In genomic region chr1:10818262-10819197, GRCh38 we compare ENCODE assay signal across 2 cellular contexts.
TF ChIP-seq lines count a peak whose summit lies in the region.

No MANE protein-coding gene starts in this region.

TF ChIP-seq in HEK293, 187 proteins besides CTCF, POLR2A, EP300 and RAD21 (continued from another document and continues in another):
- TF ChIP-seq ZNF18 (tag by site-specific recombination; IDR thresholded peaks at IDR 0.05): no peak
- no peak for TF ChIP-seq ZBTB49 (tag by site-specific recombination; IDR thresholded peaks at IDR 0.05; ENCODE audit: low read depth)
- no peak for TF ChIP-seq SCRT2 (tag by site-specific recombination; IDR thresholded peaks at IDR 0.05)
- no peak for TF ChIP-seq ZNF157 (tag by site-specific recombination; IDR thresholded peaks at IDR 0.05)
- TF ChIP-seq ZBTB7A (tag by site-specific recombination; IDR thresholded peaks at IDR 0.05; ENCODE audit: low read depth): no peak
- TF ChIP-seq ZNF623 (tag by site-specific recombination; IDR thresholded peaks at IDR 0.05): no peak
- no peak for TF ChIP-seq MZF1 (tag by site-specific recombination; IDR thresholded peaks at IDR 0.05; ENCODE audit: borderline replicate concordance)
- TF ChIP-seq ZNF140 (tag by site-specific recombination; IDR thresholded peaks at IDR 0.05): no peak
- TF ChIP-seq ZNF530 (tag by site-specific recombination; IDR thresholded peaks at IDR 0.05; ENCODE audit: low read depth): no peak
- no peak for TF ChIP-seq OVOL3 (tag by site-specific recombination; IDR thresholded peaks at IDR 0.05)
- no peak for TF ChIP-seq ZBTB17 (tag by site-specific recombination; IDR thresholded peaks at IDR 0.05)
- TF ChIP-seq TRIM28 (IDR thresholded peaks at IDR 0.05; ENCODE audit: borderline replicate concordance, low read length): no peak
- no peak for TF ChIP-seq ZBTB26 (tag by site-specific recombination; optimal IDR thresholded peaks at IDR 0.05)
- TF ChIP-seq ATF2 (tag by site-specific recombination; IDR thresholded peaks at IDR 0.05; ENCODE audit: low read depth): no peak
- TF ChIP-seq ZSCAN23 (tag by site-specific recombination; IDR thresholded peaks at IDR 0.05): no peak
- no peak for TF ChIP-seq ZNF280C (tag by site-specific recombination; IDR thresholded peaks at IDR 0.05)

TF ChIP-seq in GM23338, 12 proteins besides CTCF, POLR2A, EP300 and RAD21 (continued from another document):
- TF ChIP-seq REST (IDR thresholded peaks at IDR 0.05; ENCODE audit: unreplicated experiment) (no peak), EZH2phosphoT487 (IDR thresholded peaks at IDR 0.05; ENCODE audit: unreplicated experiment) (no peak), NANOG (IDR thresholded peaks at IDR 0.05; ENCODE audit: borderline replicate concordance) (no peak), ZNF114 (CRISPR knock-in tag; IDR thresholded peaks at IDR 0.05) (no peak)
